ENCODE assay signal across 18 cellular contexts in the genomic region with DNA sequence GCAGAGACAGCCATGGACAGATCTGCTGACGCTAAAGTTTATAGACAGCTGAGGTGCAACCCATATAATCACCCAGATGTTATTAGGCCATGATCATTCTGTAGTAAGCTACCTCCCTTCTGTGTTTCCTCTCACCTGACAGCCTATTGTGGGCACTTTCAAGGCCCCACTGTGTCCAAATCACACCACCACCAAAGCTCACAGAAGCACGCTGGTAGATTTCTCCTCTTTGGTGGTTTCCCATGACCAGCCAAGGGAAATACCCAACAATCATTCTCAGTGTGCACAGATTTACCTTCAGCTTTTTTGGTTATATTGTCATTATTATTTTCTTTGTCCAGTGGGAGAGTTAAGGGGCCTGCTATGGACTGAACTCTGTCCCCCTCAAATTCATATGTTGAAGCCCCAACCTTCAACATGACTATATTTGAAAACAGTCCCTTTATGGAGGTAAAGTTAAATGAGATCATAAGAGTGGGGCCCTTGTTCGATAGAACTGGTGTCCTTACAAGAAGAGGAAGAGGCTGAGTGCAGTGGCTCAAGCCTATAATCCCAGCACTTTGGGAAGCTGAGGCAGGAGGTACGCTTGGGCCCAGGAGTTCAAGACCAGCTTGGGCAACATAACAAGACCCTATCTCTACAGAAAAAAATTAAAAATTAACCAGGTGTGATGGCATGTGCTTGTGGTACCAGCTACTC.
A peak's percentile ranks its signal among the peaks of the same experiment; 100 is the strongest.
DNase-seq lines count a peak whose midpoint lies in the region; ATAC-seq, FAIRE-seq and TF ChIP-seq lines count a peak whose summit lies in the region.
"Had no signal": no experiment of that assay in that cellular context is flagged by ENCODE, and none has a peak within 500 bp of the region (broad histone marks: within the 10 kb centered on the region; RNA-seq: fewer than 3 reads in every experiment).

No MANE protein-coding gene starts in this region.

- H3K9me3 ChIP-seq in HepG2 (ENCODE audit: low read length) (no peaks in the 10 kb centered on the region), right lobe of liver (no peaks in the 10 kb centered on the region), A673 (ENCODE audit: low read depth, low read length, poor library complexity, severe bottlenecking) (no peaks in the 10 kb centered on the region)

- H3K36me3 Mint-ChIP-seq in stimulated activated naive B cell treated with anti-CD40 and anti-IgM and Interleukin-4, amounts not matched to agents 10 μg/mL and 1 μg/mL and 100 μg/mL, for 72 hours = no peaks in the 10 kb centered on the region

- TF ChIP-seq POLR2A in HepG2 (IDR thresholded peaks at IDR 0.05; ENCODE audit: insufficient read depth in 1 of 2, low read depth in 2 of 2, low read length in 2 of 2) (no peak), right lobe of liver (IDR thresholded peaks at IDR 0.05) (no peak)

- H3K27ac Mint-ChIP-seq in stimulated activated naive B cell treated with anti-CD40 and anti-IgM and Interleukin-4, amounts not matched to agents 10 μg/mL and 1 μg/mL and 100 μg/mL, for 72 hours = peak overlapping the region; percentile 92
- H3K27ac Mint-ChIP-seq: nephron progenitor cell had no signal

- H3K27ac ChIP-seq in HepG2 (ENCODE audit: extremely low read length, insufficient read depth, low read length) (no peak overlapping the region), right lobe of liver (no peak overlapping the region), A673 (ENCODE audit: low read depth, low read length, poor library complexity, severe bottlenecking) (no peak overlapping the region)
- H3K27ac ChIP-seq: 22Rv1 had no signal

- no peak overlapping the region for H2AFZ ChIP-seq in HepG2 (ENCODE audit: low read length)

- TF ChIP-seq CTCF in HepG2 (CRISPR knock-in tag; IDR thresholded peaks at IDR 0.05) = no peak
- no peak for TF ChIP-seq CTCF in right lobe of liver (IDR thresholded peaks at IDR 0.05)
- no peak for TF ChIP-seq CTCF in A673 (conservative IDR thresholded peaks at IDR 0.05; ENCODE audit: low read depth, low read length)

- H3K4me1 Mint-ChIP-seq in stimulated activated naive B cell treated with anti-CD40 and anti-IgM and Interleukin-4, amounts not matched to agents 10 μg/mL and 1 μg/mL and 100 μg/mL, for 72 hours = peaks cover 18 to 27% of the 10 kb centered on the region in 2 donors

- H3K27me3 ChIP-seq in HepG2 (ENCODE audit: control insufficient read depth in 1 of 2, insufficient read depth in 2 of 2, low read length in 2 of 2) = peaks cover 0 to 8% of the 10 kb centered on the region in 2 experiments; a peak in 2 of 5 replicates
- H3K27me3 ChIP-seq in right lobe of liver = no peaks in the 10 kb centered on the region
- no peaks in the 10 kb centered on the region for H3K27me3 ChIP-seq in A673 (replicated peaks; ENCODE audit: insufficient read depth, low read depth, low read length, poor library complexity)

- no peak overlapping the region for H3K4me3 Mint-ChIP-seq in stimulated activated naive B cell treated with anti-CD40 and anti-IgM and Interleukin-4, amounts not matched to agents 10 μg/mL and 1 μg/mL and 100 μg/mL, for 72 hours
- H3K4me3 Mint-ChIP-seq: nephron progenitor cell had no signal

- H3K79me2 ChIP-seq in HepG2 (ENCODE audit: insufficient read depth, low read length) = no peaks in the 10 kb centered on the region

- H3K4me3 ChIP-seq in HepG2 (replicated peaks in 1 of 3; ENCODE audit: insufficient read depth in 1 of 3, low read depth in 2 of 3, low read length in 3 of 3) (no peak overlapping the region), right lobe of liver (no peak overlapping the region), A673 (ENCODE audit: low read depth, low read length, poor library complexity, severe bottlenecking) (no peak overlapping the region)

- no peak for ATAC-seq in HepG2
- ATAC-seq in right lobe of liver = no peak
- ATAC-seq in GM21786 (IDR thresholded peaks at IDR 0.05; ENCODE audit: unreplicated experiment) = peak; percentile 92
- ATAC-seq in HG03280 (IDR thresholded peaks at IDR 0.05; ENCODE audit: unreplicated experiment) = peak; percentile 50
- ATAC-seq in stimulated activated naive B cell treated with anti-CD40 and anti-IgM and Interleukin-4, amounts not matched to agents 10 μg/mL and 1 μg/mL and 100 μg/mL, for 72 hours (replicated peaks) = peak; percentile 94 to 98
- ATAC-seq: HCT116, left cardiac atrium had no signal

- no peaks in the 10 kb centered on the region for H3K36me3 ChIP-seq in HepG2 (replicated peaks in 1 of 2; ENCODE audit: control insufficient read depth in 1 of 2, insufficient read depth in 2 of 2, low read length in 2 of 2)
- no peaks in the 10 kb centered on the region for H3K36me3 ChIP-seq in right lobe of liver
- H3K36me3 ChIP-seq in A673 (ENCODE audit: insufficient read depth, low read length, poor library complexity, severe bottlenecking) = no peaks in the 10 kb centered on the region

- no peaks in the 10 kb centered on the region for H3K4me1 ChIP-seq in HepG2 (ENCODE audit: insufficient read depth, low read length)
- H3K4me1 ChIP-seq in right lobe of liver = no peaks in the 10 kb centered on the region
- no peaks in the 10 kb centered on the region for H3K4me1 ChIP-seq in A673 (ENCODE audit: insufficient read depth, low read length, poor library complexity, severe bottlenecking)

- no peak for TF ChIP-seq RAD21 in HepG2 (CRISPR knock-in tag; IDR thresholded peaks at IDR 0.05)

- no peaks in the 10 kb centered on the region for H3K9me3 Mint-ChIP-seq in stimulated activated naive B cell treated with anti-CD40 and anti-IgM and Interleukin-4, amounts not matched to agents 10 μg/mL and 1 μg/mL and 100 μg/mL, for 72 hours

- intact Hi-C loops in HepG2 (cut with micrococcal nuclease; ENCODE audit: unreplicated experiment) (no loop called here), right lobe of liver (cut with DNase I) (no loop called here), A673 (cut with micrococcal nuclease; ENCODE audit: unreplicated experiment) (no loop called here)

- WGBS in HepG2 (ENCODE audit: low lambda C conversion rate) = 49% methylated on average over 4 of the region's 4 CpGs
- WGBS in right lobe of liver (ENCODE audit: insufficient coverage, low coverage, low lambda C conversion rate, missing lambda C conversion rate) = 85% methylated on average over 2 of the region's 4 CpGs

- no peak overlapping the region for H3K4me2 ChIP-seq in HepG2 (ENCODE audit: low read depth, low read length)

- no TSS peak for BruUV-seq in HepG2 (replicated peaks; lab: Mats Ljungman, UMichigan)
- no TSS peak for BruUV-seq in A673 (replicated peaks; lab: Mats Ljungman, UMichigan)

- CTCF ChIA-PET in HepG2 (lab: Yijun Ruan, JAX; ENCODE audit: low intra/inter-chr PET ratio, low total read pairs) = no interaction called here
- CTCF ChIA-PET in A673 (lab: Charles Lee) = no interaction called here

- no peak for DNase-seq in HepG2 (ENCODE audit: low spot score)
- no peak for DNase-seq in right lobe of liver
- peak; percentile 29 for DNase-seq in stimulated activated naive B cell treated with anti-CD40 and anti-IgM and Interleukin-4, amounts not matched to agents 10 μg/mL and 1 μg/mL and 100 μg/mL, for 72 hours
- no peak for DNase-seq in Ammon's horn (ENCODE audit: low spot score)
- no peak for DNase-seq in activated CD4-positive, alpha-beta T cell treated with anti-CD3 and anti-CD28 coated beads for 1 hour
- no peak for DNase-seq in A673 (ENCODE audit: low spot score)
- DNase-seq: activated CD4-positive, CD25-positive, alpha-beta regulatory T cell treated with anti-CD3 and anti-CD28 coated beads, Interleukin-2, amount 50 U/mL, for 72 hours; head of caudate nucleus; left cardiac atrium; NCI-H187; nephron progenitor cell; NK-92 treated with Interleukin-12 subunit alpha and Interleukin-12 subunit beta, amount 100 ng/mL, for 24 hours; SW 1271; trophoblast cell had no signal

- POLR2A ChIA-PET in HepG2 (lab: Yijun Ruan, JAX) = no interaction called here
- POLR2A ChIA-PET in A673 (lab: Charles Lee; ENCODE audit: low non-redundant PET) = no interaction called here

- TF ChIP-seq EP300 in HepG2 (IDR thresholded peaks at IDR 0.05; ENCODE audit: low read depth in 2 of 2, low read length in 2 of 2) (no peak), HepG2 (CRISPR knock-in tag; IDR thresholded peaks at IDR 0.05; ENCODE audit: borderline replicate concordance) (no peak)

- H4K20me1 ChIP-seq in HepG2 (ENCODE audit: insufficient read depth, low read length) = no peaks in the 10 kb centered on the region

- FAIRE-seq in HepG2 (lab: Jason Lieb, UNC) = peak; percentile 4

- in situ Hi-C loops in HepG2 (cut with HindIII; ENCODE audit: extremely low pct_ligation_motif_present, low pct_unique_long_range_greater_than_20kb) = no loop called here

- no peaks in the 10 kb centered on the region for H3K27me3 Mint-ChIP-seq in stimulated activated naive B cell treated with anti-CD40 and anti-IgM and Interleukin-4, amounts not matched to agents 10 μg/mL and 1 μg/mL and 100 μg/mL, for 72 hours

- no peak overlapping the region for H3K9ac ChIP-seq in HepG2 (ENCODE audit: insufficient read depth, low read depth, low read length)

TF ChIP-seq in HepG2, 621 proteins besides CTCF, POLR2A, EP300 and RAD21:
- no peak for TF ChIP-seq TGIF2 (CRISPR knock-in tag; IDR thresholded peaks at IDR 0.05)
- 0 out of 4 replicates have a peak, but pooled peaks of 1 of the 2 experiments have one; percentile 5 for TF ChIP-seq MAFK (conservative IDR thresholded peaks at IDR 0.05 in 1 of 2, IDR thresholded peaks at IDR 0.05 in 1 of 2; ENCODE audit: low read length in 2 of 2)

Comparison
In these comparisons a context has a peak if more than half of its experiments do, and no peak if none do; other contexts are left out.
1. ATAC-seq: peak in GM21786 (single experiment), HG03280 (single experiment) and stimulated activated naive B cell treated with anti-CD40 and anti-IgM and Interleukin-4, amounts not matched to agents 10 μg/mL and 1 μg/mL and 100 μg/mL, for 72 hours (2 of 2); none in HepG2 (single experiment) and right lobe of liver (0 of 4).